ENCODE assay signal across 1 cellular context in the genomic region with DNA sequence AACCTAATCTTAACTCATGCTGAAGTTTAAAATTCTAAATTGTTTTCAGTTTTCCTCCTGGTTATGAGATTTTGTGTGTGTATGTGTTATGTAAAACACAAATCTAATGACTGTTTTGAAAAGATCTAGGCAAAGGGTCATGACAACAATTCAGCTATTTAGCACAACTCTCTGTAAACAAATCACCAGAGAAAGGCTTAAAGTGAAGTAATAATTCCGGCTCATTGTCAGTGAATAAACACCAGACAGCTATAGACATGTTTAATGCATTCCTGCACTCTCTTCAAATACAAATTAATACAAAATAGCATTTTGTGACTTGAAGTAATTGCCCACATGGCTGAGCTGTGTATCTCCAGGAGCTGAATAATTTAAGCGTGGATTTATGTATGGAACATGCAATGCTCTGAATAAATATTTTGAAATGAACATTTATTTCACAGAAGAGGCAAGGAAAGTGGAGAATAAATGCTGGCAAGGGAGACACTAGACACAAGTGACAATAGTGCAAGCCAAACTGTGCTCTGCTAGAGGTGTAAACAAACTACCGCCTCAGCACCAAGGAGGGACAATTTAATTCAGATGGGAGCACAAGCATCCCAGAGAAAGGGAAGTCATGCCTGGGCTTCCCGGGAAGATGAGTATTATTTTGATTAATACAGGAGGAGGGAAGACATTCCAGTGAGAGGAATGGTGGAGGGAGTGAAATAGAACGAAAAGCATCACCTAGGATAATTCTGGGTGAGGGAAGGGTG.
A peak's percentile ranks its signal among the peaks of the same experiment; 100 is the strongest.
TF ChIP-seq lines count a peak whose summit lies in the region.

No MANE protein-coding gene starts in this region.

TF ChIP-seq in HepG2, 621 proteins besides CTCF, POLR2A, EP300 and RAD21 (continued from another document and continues in another):
- TF ChIP-seq ZSCAN21 (CRISPR knock-in tag; IDR thresholded peaks at IDR 0.05; ENCODE audit: borderline replicate concordance) (no peak), BRD4 (CRISPR knock-in tag; IDR thresholded peaks at IDR 0.05) (no peak), RORA (CRISPR knock-in tag; IDR thresholded peaks at IDR 0.05) (no peak), FOXJ3 (CRISPR knock-in tag; IDR thresholded peaks at IDR 0.05; ENCODE audit: borderline replicate concordance) (peak; percentile 34; the same call in 1 of the 2 replicates), ZNF572 (CRISPR knock-in tag; IDR thresholded peaks at IDR 0.05) (no peak), TMF1 (CRISPR knock-in tag; IDR thresholded peaks at IDR 0.05; ENCODE audit: low read depth) (no peak), ZNF614 (CRISPR knock-in tag; IDR thresholded peaks at IDR 0.05; ENCODE audit: borderline replicate concordance) (0 out of 2 replicates have a peak, but pooled peaks have one; percentile 20), ZNF337 (CRISPR knock-in tag; IDR thresholded peaks at IDR 0.05; ENCODE audit: borderline replicate concordance, low read depth) (no peak), ZNF274 (CRISPR knock-in tag; IDR thresholded peaks at IDR 0.05) (no peak), NR2F2 (IDR thresholded peaks at IDR 0.05; ENCODE audit: borderline replicate concordance, low read depth) (no peak), SMC3 (IDR thresholded peaks at IDR 0.05; ENCODE audit: low read length) (no peak), MIXL1 (CRISPR knock-in tag; IDR thresholded peaks at IDR 0.05) (peak; percentile 57; the same call in 1 of the 2 replicates), ZNF446 (CRISPR knock-in tag; IDR thresholded peaks at IDR 0.05) (no peak), BHLHE40 (IDR thresholded peaks at IDR 0.05; ENCODE audit: low read length) (no peak), GATAD2A (CRISPR knock-in tag; IDR thresholded peaks at IDR 0.05) (0 out of 2 replicates have a peak, but pooled peaks have one; percentile 17), ZNF556 (CRISPR knock-in tag; IDR thresholded peaks at IDR 0.05; ENCODE audit: borderline replicate concordance) (no peak), POLR2AphosphoS2 (IDR thresholded peaks at IDR 0.05; ENCODE audit: low read depth, low read length) (no peak), ZNF563 (CRISPR knock-in tag; IDR thresholded peaks at IDR 0.05) (no peak), ZNF33B (CRISPR knock-in tag; IDR thresholded peaks at IDR 0.05) (no peak), SALL1 (CRISPR knock-in tag; IDR thresholded peaks at IDR 0.05) (no peak), SOX13 (IDR thresholded peaks at IDR 0.05) (no peak), SOX13 (CRISPR knock-in tag; conservative IDR thresholded peaks at IDR 0.05 in 1 of 2, IDR thresholded peaks at IDR 0.05 in 1 of 2) (peak in 1 of 2 experiments; percentile 78; a peak in 2 of 4 replicates), PLRG1 (conservative IDR thresholded peaks at IDR 0.05) (no peak), KDM2A (CRISPR knock-in tag; IDR thresholded peaks at IDR 0.05; ENCODE audit: borderline replicate concordance, low read depth) (no peak), ZFP82 (CRISPR knock-in tag; IDR thresholded peaks at IDR 0.05; ENCODE audit: borderline replicate concordance) (no peak), RARA (CRISPR knock-in tag; IDR thresholded peaks at IDR 0.05) (peak; percentile 56), NFIC (IDR thresholded peaks at IDR 0.05; ENCODE audit: low read length) (peak; percentile 41; the same call in 1 of the 2 replicates), KDM3A (CRISPR knock-in tag; IDR thresholded peaks at IDR 0.05; ENCODE audit: low read depth) (no peak), PHB2 (IDR thresholded peaks at IDR 0.05; ENCODE audit: partially characterized antibody) (no peak), TBL1XR1 (IDR thresholded peaks at IDR 0.05; ENCODE audit: borderline replicate concordance, low read length, partially characterized antibody) (peak; percentile 84), NRL (CRISPR knock-in tag; IDR thresholded peaks at IDR 0.05; ENCODE audit: borderline replicate concordance) (no peak), ZNF530 (CRISPR knock-in tag; IDR thresholded peaks at IDR 0.05; ENCODE audit: low read depth) (no peak), CBX2 (IDR thresholded peaks at IDR 0.05; ENCODE audit: low read depth, low read length) (no peak), CBX2 (CRISPR knock-in tag; IDR thresholded peaks at IDR 0.05; ENCODE audit: low read depth) (no peak), ZNF292 (CRISPR knock-in tag; IDR thresholded peaks at IDR 0.05; ENCODE audit: borderline replicate concordance, low read depth) (no peak), ZNF230 (CRISPR knock-in tag; IDR thresholded peaks at IDR 0.05) (no peak), ZNF101 (CRISPR knock-in tag; IDR thresholded peaks at IDR 0.05; ENCODE audit: borderline replicate concordance, low read depth) (no peak), ZNF549 (CRISPR knock-in tag; IDR thresholded peaks at IDR 0.05) (no peak), ZKSCAN1 (IDR thresholded peaks at IDR 0.05; ENCODE audit: low read length) (no peak), IKZF1 (IDR thresholded peaks at IDR 0.05) (no peak), NCOR1 (IDR thresholded peaks at IDR 0.05; ENCODE audit: borderline replicate concordance, low read length) (no peak), PPARG (CRISPR knock-in tag; conservative IDR thresholded peaks at IDR 0.05) (peak; percentile 97), BCL6 (CRISPR knock-in tag; IDR thresholded peaks at IDR 0.05) (peak; percentile 62; the same call in 1 of the 2 replicates)
- TF ChIP-seq, protein P1, sequence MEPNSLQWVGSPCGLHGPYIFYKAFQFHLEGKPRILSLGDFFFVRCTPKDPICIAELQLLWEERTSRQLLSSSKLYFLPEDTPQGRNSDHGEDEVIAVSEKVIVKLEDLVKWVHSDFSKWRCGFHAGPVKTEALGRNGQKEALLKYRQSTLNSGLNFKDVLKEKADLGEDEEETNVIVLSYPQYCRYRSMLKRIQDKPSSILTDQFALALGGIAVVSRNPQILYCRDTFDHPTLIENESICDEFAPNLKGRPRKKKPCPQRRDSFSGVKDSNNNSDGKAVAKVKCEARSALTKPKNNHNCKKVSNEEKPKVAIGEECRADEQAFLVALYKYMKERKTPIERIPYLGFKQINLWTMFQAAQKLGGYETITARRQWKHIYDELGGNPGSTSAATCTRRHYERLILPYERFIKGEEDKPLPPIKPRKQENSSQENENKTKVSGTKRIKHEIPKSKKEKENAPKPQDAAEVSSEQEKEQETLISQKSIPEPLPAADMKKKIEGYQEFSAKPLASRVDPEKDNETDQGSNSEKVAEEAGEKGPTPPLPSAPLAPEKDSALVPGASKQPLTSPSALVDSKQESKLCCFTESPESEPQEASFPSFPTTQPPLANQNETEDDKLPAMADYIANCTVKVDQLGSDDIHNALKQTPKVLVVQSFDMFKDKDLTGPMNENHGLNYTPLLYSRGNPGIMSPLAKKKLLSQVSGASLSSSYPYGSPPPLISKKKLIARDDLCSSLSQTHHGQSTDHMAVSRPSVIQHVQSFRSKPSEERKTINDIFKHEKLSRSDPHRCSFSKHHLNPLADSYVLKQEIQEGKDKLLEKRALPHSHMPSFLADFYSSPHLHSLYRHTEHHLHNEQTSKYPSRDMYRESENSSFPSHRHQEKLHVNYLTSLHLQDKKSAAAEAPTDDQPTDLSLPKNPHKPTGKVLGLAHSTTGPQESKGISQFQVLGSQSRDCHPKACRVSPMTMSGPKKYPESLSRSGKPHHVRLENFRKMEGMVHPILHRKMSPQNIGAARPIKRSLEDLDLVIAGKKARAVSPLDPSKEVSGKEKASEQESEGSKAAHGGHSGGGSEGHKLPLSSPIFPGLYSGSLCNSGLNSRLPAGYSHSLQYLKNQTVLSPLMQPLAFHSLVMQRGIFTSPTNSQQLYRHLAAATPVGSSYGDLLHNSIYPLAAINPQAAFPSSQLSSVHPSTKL (CRISPR knock-in tag; IDR thresholded peaks at IDR 0.05) = peak; percentile 67
- TF ChIP-seq, protein P2, sequence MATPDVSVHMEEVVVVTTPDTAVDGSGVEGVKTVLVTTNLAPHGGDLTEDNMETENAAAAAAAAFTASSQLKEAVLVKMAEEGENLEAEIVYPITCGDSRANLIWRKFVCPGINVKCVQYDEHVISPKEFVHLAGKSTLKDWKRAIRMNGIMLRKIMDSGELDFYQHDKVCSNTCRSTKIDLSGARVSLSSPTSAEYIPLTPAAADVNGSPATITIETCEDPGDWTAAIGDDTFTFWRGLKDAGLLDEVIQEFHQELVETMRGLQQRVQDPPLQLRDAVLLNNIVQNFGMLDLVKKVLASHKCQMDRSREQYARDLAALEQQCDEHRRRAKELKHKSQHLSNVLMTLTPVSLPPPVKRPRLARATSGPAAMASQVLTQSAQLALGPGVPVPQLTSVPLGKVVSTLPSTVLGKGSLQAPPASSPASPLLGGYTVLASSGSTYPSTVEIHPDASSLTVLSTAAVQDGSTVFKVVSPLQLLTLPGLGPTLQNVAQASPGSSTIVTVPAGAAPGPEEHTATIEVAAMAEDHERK (CRISPR knock-in tag; IDR thresholded peaks at IDR 0.05; ENCODE audit: low read depth) = no peak
- TF ChIP-seq, protein P3, sequence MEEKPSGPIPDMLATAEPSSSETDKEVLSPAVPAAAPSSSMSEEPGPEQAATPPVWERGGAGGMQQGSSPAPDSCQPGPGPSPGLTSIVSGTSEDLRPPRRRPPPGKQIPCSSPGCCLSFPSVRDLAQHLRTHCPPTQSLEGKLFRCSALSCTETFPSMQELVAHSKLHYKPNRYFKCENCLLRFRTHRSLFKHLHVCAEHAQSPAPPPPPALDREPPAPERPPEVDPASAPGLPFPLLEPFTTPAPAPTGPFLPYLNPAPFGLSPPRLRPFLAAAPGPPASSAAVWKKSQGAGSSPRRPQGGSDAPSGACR (CRISPR knock-in tag; IDR thresholded peaks at IDR 0.05) = no peak
- TF ChIP-seq, protein P4, sequence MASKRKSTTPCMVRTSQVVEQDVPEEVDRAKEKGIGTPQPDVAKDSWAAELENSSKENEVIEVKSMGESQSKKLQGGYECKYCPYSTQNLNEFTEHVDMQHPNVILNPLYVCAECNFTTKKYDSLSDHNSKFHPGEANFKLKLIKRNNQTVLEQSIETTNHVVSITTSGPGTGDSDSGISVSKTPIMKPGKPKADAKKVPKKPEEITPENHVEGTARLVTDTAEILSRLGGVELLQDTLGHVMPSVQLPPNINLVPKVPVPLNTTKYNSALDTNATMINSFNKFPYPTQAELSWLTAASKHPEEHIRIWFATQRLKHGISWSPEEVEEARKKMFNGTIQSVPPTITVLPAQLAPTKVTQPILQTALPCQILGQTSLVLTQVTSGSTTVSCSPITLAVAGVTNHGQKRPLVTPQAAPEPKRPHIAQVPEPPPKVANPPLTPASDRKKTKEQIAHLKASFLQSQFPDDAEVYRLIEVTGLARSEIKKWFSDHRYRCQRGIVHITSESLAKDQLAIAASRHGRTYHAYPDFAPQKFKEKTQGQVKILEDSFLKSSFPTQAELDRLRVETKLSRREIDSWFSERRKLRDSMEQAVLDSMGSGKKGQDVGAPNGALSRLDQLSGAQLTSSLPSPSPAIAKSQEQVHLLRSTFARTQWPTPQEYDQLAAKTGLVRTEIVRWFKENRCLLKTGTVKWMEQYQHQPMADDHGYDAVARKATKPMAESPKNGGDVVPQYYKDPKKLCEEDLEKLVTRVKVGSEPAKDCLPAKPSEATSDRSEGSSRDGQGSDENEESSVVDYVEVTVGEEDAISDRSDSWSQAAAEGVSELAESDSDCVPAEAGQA (IDR thresholded peaks at IDR 0.05; ENCODE audit: low read depth) = no peak
- TF ChIP-seq, protein P4 (CRISPR knock-in tag; IDR thresholded peaks at IDR 0.05; ENCODE audit: borderline replicate concordance) = no peak
- TF ChIP-seq, protein P5, sequence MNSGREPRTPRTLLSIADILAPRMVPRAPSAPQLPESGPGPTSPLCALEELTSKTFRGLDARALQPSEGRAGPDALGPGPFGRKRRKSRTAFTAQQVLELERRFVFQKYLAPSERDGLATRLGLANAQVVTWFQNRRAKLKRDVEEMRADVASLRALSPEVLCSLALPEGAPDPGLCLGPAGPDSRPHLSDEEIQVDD (CRISPR knock-in tag; IDR thresholded peaks at IDR 0.05; ENCODE audit: borderline replicate concordance) = no peak
- TF ChIP-seq, protein P6, sequence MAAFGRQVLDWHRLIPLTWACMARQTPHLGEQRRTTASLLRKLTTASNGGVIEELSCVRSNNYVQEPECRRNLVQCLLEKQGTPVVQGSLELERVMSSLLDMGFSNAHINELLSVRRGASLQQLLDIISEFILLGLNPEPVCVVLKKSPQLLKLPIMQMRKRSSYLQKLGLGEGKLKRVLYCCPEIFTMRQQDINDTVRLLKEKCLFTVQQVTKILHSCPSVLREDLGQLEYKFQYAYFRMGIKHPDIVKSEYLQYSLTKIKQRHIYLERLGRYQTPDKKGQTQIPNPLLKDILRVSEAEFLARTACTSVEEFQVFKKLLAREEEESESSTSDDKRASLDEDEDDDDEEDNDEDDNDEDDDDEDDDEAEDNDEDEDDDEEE (CRISPR knock-in tag; IDR thresholded peaks at IDR 0.05) = no peak
- TF ChIP-seq, protein P7, sequence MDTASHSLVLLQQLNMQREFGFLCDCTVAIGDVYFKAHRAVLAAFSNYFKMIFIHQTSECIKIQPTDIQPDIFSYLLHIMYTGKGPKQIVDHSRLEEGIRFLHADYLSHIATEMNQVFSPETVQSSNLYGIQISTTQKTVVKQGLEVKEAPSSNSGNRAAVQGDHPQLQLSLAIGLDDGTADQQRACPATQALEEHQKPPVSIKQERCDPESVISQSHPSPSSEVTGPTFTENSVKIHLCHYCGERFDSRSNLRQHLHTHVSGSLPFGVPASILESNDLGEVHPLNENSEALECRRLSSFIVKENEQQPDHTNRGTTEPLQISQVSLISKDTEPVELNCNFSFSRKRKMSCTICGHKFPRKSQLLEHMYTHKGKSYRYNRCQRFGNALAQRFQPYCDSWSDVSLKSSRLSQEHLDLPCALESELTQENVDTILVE (CRISPR knock-in tag; IDR thresholded peaks at IDR 0.05) = no peak
